1 cellular context compared by ENCODE assay signal in the genomic region with DNA sequence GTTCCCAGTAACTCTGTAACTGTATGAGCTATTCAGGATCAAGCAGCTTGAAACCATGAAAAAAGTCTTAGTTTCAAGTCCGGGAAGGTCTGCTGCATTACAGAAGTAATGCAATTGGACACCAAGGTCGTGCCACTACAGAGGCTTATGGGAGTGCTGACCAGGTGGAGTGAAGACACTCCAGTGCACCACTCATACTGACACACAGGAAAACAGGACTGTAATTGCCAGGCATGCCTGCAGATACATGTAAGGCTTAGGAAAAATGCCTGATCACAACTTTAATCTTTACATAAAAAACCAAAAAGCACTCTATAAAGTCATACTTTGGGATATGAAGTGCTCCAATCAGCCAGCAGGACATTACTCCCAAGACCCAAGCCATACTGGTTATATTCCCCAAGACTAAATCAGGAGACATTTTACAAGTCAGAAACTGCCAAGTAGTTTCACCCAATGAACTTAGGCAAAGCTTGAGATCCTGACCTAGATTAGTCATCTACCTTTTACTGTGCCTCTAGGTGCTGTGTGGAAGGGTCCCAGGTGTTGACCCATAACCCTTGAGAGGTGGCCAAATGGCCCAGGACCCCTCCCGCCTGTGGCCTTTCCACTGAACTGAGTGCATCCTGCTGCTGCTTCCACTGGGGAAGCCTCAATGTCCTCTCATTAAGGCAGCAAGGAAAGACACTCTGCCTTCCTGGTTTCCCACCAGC.
TF ChIP-seq lines count a peak whose summit lies in the region.

No MANE protein-coding gene starts in this region.

TF ChIP-seq in H1, 55 proteins besides CTCF, POLR2A, EP300 and RAD21:
- TF ChIP-seq, protein P1, sequence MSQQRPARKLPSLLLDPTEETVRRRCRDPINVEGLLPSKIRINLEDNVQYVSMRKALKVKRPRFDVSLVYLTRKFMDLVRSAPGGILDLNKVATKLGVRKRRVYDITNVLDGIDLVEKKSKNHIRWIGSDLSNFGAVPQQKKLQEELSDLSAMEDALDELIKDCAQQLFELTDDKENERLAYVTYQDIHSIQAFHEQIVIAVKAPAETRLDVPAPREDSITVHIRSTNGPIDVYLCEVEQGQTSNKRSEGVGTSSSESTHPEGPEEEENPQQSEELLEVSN (IDR thresholded peaks at IDR 0.05), result no peak
- no peak for TF ChIP-seq MAX (IDR thresholded peaks at IDR 0.05)
- TF ChIP-seq KDM5A (IDR thresholded peaks at IDR 0.05; ENCODE audit: low read length), result no peak
- peak; percentile 46 for TF ChIP-seq POLR2AphosphoS5 (IDR thresholded peaks at IDR 0.05; ENCODE audit: low read depth, low read length)
- no peak for TF ChIP-seq CEBPB (IDR thresholded peaks at IDR 0.05; ENCODE audit: low read depth, low read length)
